In the genomic region with DNA sequence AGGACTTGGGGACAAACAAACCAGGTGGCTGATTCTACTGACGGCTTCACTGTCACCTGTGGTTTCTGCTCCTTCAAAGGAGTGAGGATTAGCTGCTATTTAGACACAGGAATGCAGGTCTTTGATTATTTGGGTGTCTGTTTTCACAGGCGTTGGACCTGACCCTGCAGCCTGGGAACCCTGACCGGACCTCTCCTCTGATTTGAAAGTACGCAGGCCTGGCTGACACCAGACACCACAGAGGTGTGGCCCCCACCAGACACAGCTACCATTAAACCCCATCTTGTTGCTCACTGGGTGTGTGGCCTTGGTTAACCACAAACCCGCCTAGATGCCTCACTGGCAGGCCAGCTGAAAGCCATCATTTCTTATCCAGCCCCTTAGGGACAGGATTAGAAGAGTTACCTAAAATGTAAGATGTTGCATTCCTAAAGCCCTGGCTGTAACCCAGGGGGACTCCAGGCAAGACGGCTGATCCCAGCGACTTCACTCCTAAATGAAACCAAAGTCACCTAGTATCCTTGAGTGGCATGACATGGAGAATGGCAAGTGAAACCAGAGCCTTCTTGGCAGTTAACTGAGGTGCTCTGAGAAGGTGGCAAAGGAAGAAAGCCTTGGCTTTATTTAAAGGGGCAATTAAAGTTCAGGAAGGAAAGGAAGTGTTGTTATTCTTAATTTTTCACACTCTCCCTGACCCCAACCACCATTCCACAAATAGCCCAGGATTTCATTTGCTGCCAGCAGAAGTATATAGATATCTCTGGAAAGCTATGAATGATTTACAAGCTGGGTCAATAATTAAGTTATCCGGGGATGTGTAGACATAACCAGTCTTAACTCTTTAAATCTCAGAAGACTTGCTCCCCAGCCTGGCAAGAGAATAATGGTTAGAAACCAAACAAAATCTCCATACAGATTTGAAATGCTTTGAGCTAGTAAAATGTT, we compare ENCODE assay signal across 1 cellular context.
A peak's percentile ranks its signal among the peaks of the same experiment; 100 is the strongest.
TF ChIP-seq lines count a peak whose summit lies in the region.

No MANE protein-coding gene starts in this region.

TF ChIP-seq in GM12878, 131 proteins besides CTCF, POLR2A, EP300 and RAD21 (continued from another document):
- TF ChIP-seq, protein P1, sequence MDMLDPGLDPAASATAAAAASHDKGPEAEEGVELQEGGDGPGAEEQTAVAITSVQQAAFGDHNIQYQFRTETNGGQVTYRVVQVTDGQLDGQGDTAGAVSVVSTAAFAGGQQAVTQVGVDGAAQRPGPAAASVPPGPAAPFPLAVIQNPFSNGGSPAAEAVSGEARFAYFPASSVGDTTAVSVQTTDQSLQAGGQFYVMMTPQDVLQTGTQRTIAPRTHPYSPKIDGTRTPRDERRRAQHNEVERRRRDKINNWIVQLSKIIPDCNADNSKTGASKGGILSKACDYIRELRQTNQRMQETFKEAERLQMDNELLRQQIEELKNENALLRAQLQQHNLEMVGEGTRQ (IDR thresholded peaks at IDR 0.05; ENCODE audit: borderline replicate concordance, low read depth, low read length) = no peak
- TF ChIP-seq LARP7 (IDR thresholded peaks at IDR 0.05) (no peak), FOXK2 (IDR thresholded peaks at IDR 0.05) (no peak), CBX5 (IDR thresholded peaks at IDR 0.05; ENCODE audit: low read depth) (no peak), HDGF (IDR thresholded peaks at IDR 0.05) (no peak), CBFB (IDR thresholded peaks at IDR 0.05; ENCODE audit: low read depth) (no peak), YY1 (IDR thresholded peaks at IDR 0.05; ENCODE audit: low read depth, low read length) (0 out of 2 replicates have a peak, but pooled peaks have one; percentile 30), RUNX3 (IDR thresholded peaks at IDR 0.05; ENCODE audit: low read length) (peak; percentile 85), MYB (IDR thresholded peaks at IDR 0.05; ENCODE audit: borderline replicate concordance, low read depth, low read length) (no peak), RAD51 (IDR thresholded peaks at IDR 0.05) (no peak), ZNF217 (IDR thresholded peaks at IDR 0.05) (no peak), TCF12 (IDR thresholded peaks at IDR 0.05; ENCODE audit: low read depth, low read length) (peak; percentile 66; the same call in 1 of the 2 replicates), PML (IDR thresholded peaks at IDR 0.05; ENCODE audit: low read length) (no peak)
- TF ChIP-seq, protein P2, sequence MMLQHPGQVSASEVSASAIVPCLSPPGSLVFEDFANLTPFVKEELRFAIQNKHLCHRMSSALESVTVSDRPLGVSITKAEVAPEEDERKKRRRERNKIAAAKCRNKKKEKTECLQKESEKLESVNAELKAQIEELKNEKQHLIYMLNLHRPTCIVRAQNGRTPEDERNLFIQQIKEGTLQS (IDR thresholded peaks at IDR 0.05; ENCODE audit: borderline replicate concordance, extremely low read depth, low read depth, low read length) = no peak
- TF ChIP-seq, protein P3, sequence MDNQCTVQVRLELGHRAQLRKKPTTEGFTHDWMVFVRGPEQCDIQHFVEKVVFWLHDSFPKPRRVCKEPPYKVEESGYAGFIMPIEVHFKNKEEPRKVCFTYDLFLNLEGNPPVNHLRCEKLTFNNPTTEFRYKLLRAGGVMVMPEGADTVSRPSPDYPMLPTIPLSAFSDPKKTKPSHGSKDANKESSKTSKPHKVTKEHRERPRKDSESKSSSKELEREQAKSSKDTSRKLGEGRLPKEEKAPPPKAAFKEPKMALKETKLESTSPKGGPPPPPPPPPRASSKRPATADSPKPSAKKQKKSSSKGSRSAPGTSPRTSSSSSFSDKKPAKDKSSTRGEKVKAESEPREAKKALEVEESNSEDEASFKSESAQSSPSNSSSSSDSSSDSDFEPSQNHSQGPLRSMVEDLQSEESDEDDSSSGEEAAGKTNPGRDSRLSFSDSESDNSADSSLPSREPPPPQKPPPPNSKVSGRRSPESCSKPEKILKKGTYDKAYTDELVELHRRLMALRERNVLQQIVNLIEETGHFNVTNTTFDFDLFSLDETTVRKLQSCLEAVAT (IDR thresholded peaks at IDR 0.05) = no peak
- TF ChIP-seq, protein P4, sequence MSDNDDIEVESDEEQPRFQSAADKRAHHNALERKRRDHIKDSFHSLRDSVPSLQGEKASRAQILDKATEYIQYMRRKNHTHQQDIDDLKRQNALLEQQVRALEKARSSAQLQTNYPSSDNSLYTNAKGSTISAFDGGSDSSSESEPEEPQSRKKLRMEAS (IDR thresholded peaks at IDR 0.05; ENCODE audit: low read depth, low read length) = no peak
- TF ChIP-seq, protein P5, sequence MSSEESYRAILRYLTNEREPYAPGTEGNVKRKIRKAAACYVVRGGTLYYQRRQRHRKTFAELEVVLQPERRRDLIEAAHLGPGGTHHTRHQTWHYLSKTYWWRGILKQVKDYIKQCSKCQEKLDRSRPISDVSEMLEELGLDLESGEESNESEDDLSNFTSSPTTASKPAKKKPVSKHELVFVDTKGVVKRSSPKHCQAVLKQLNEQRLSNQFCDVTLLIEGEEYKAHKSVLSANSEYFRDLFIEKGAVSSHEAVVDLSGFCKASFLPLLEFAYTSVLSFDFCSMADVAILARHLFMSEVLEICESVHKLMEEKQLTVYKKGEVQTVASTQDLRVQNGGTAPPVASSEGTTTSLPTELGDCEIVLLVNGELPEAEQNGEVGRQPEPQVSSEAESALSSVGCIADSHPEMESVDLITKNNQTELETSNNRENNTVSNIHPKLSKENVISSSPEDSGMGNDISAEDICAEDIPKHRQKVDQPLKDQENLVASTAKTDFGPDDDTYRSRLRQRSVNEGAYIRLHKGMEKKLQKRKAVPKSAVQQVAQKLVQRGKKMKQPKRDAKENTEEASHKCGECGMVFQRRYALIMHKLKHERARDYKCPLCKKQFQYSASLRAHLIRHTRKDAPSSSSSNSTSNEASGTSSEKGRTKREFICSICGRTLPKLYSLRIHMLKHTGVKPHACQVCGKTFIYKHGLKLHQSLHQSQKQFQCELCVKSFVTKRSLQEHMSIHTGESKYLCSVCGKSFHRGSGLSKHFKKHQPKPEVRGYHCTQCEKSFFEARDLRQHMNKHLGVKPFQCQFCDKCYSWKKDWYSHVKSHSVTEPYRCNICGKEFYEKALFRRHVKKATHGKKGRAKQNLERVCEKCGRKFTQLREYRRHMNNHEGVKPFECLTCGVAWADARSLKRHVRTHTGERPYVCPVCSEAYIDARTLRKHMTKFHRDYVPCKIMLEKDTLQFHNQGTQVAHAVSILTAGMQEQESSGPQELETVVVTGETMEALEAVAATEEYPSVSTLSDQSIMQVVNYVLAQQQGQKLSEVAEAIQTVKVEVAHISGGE (CRISPR knock-in tag; IDR thresholded peaks at IDR 0.05) = no peak
- TF ChIP-seq, protein P6, sequence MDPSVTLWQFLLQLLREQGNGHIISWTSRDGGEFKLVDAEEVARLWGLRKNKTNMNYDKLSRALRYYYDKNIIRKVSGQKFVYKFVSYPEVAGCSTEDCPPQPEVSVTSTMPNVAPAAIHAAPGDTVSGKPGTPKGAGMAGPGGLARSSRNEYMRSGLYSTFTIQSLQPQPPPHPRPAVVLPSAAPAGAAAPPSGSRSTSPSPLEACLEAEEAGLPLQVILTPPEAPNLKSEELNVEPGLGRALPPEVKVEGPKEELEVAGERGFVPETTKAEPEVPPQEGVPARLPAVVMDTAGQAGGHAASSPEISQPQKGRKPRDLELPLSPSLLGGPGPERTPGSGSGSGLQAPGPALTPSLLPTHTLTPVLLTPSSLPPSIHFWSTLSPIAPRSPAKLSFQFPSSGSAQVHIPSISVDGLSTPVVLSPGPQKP (IDR thresholded peaks at IDR 0.05; ENCODE audit: low read depth, low read length) = no peak
- TF ChIP-seq, protein P7, sequence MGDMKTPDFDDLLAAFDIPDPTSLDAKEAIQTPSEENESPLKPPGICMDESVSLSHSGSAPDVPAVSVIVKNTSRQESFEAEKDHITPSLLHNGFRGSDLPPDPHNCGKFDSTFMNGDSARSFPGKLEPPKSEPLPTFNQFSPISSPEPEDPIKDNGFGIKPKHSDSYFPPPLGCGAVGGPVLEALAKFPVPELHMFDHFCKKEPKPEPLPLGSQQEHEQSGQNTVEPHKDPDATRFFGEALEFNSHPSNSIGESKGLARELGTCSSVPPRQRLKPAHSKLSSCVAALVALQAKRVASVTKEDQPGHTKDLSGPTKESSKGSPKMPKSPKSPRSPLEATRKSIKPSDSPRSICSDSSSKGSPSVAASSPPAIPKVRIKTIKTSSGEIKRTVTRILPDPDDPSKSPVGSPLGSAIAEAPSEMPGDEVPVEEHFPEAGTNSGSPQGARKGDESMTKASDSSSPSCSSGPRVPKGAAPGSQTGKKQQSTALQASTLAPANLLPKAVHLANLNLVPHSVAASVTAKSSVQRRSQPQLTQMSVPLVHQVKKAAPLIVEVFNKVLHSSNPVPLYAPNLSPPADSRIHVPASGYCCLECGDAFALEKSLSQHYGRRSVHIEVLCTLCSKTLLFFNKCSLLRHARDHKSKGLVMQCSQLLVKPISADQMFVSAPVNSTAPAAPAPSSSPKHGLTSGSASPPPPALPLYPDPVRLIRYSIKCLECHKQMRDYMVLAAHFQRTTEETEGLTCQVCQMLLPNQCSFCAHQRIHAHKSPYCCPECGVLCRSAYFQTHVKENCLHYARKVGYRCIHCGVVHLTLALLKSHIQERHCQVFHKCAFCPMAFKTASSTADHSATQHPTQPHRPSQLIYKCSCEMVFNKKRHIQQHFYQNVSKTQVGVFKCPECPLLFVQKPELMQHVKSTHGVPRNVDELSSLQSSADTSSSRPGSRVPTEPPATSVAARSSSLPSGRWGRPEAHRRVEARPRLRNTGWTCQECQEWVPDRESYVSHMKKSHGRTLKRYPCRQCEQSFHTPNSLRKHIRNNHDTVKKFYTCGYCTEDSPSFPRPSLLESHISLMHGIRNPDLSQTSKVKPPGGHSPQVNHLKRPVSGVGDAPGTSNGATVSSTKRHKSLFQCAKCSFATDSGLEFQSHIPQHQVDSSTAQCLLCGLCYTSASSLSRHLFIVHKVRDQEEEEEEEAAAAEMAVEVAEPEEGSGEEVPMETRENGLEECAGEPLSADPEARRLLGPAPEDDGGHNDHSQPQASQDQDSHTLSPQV (IDR thresholded peaks at IDR 0.05) = no peak
